In the genomic region with DNA sequence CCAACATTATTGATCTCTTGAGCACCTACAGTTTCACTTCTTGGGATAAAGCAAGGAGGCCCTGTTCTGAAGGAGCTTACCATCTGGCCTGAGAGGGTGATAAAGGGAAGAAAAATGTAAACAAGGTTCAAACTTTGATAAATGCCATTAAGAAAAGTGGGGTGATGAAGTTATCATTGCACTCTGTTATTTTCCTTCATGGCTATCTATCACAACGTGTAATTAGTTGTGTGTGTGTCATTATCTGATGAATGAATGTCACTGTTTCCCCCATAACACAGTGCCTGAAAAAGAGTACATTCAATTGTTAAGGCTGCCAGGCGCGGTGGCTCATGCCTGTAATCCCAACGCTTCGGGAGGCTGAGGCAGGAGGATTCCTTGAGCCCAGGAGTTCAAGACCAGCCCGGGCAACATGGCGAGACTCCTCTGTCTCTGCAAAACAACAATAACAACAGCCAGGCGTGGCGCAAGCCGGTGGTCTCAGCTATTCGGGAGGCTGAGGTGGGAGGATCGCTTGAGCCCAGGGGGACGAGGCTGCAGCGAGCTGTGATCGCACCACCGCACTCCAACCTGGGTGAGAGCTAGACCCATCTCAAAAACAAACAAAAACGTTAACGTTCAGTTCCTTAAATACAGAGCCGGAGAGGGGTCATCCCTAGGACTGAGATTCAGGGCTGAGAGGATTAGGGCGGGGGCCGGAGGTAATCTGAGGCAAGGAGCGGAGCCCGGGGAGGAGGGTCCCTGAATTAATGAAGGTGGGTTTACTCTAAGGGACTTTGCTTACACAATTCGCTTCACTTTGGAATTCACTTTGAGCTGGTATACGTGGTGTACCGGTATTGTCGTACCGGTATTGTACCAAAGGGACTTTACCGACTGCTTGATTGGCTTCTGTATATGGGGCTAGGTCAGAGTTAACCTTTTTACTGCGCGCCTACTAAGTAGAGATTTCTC, we compare ENCODE assay signal across 8 cellular contexts. TPM values are rescaled to one million over a fixed set of nuclear protein-coding genes. Genes with fewer than 3 reads are reported as not detected.
DNase-seq lines count a peak whose midpoint lies in the region; FAIRE-seq and TF ChIP-seq lines count a peak whose summit lies in the region.

No MANE protein-coding gene starts in this region.

- intact Hi-C loops in activated T-helper 2 cell treated with anti-CD3 and anti-CD28 coated beads, Interferon-gamma antibody, Interleukin-2, Interleukin-4, amounts not matched to agents 10 μg/mL and 5 μg/mL and 100 μg/mL, durations not matched to agents 14 hours and 24 hours and 36 hours (cut with micrococcal nuclease) = loop anchor here (5.0 kb wide), 1 partner anchor 40 kb away; the partner anchor contains the start of gene N4BP3

- peak overlapping the region; percentile 90 for H3K27ac Mint-ChIP-seq in T-helper 1 cell treated with Interleukin-12 subunit alpha and Interleukin-12 subunit beta and Interleukin-4 antibody, amounts not matched to agents 30 μg/mL and 1 μg/mL, for 36 hours
- peak overlapping the region; percentile 83 for H3K27ac Mint-ChIP-seq in activated T-helper 2 cell treated with anti-CD3 and anti-CD28 coated beads, Interferon-gamma antibody, Interleukin-2, Interleukin-4, amounts not matched to agents 10 μg/mL and 5 μg/mL and 100 μg/mL, durations not matched to agents 14 hours and 24 hours and 36 hours

- H3K4me3 Mint-ChIP-seq in T-helper 1 cell treated with Interleukin-12 subunit alpha and Interleukin-12 subunit beta and Interleukin-4 antibody, amounts not matched to agents 30 μg/mL and 1 μg/mL, for 36 hours = peak overlapping the region; percentile 97
- peak overlapping the region; percentile 93 for H3K4me3 Mint-ChIP-seq in activated T-helper 2 cell treated with anti-CD3 and anti-CD28 coated beads, Interferon-gamma antibody, Interleukin-2, Interleukin-4, amounts not matched to agents 10 μg/mL and 5 μg/mL and 100 μg/mL, durations not matched to agents 14 hours and 24 hours and 36 hours (ENCODE audit: low read depth)

- peak overlapping the region; percentile 94 for H3K4me2 ChIP-seq in keratinocyte (ENCODE audit: control insufficient read depth, extremely low read depth, insufficient read depth, low read depth, low read length)

- no peaks in the 10 kb centered on the region for H3K27me3 Mint-ChIP-seq in T-helper 1 cell treated with Interleukin-12 subunit alpha and Interleukin-12 subunit beta and Interleukin-4 antibody, amounts not matched to agents 30 μg/mL and 1 μg/mL, for 36 hours (ENCODE audit: low read depth)
- no peaks in the 10 kb centered on the region for H3K27me3 Mint-ChIP-seq in activated T-helper 2 cell treated with anti-CD3 and anti-CD28 coated beads, Interferon-gamma antibody, Interleukin-2, Interleukin-4, amounts not matched to agents 10 μg/mL and 5 μg/mL and 100 μg/mL, durations not matched to agents 14 hours and 24 hours and 36 hours (ENCODE audit: low read depth)

- no peaks in the 10 kb centered on the region for H3K27me3 ChIP-seq in keratinocyte (ENCODE audit: control insufficient read depth, extremely low read depth, insufficient read depth, low read length)

- H3K79me2 ChIP-seq in keratinocyte (ENCODE audit: control insufficient read depth, insufficient read depth, low read length) = peaks cover 23% of the 10 kb centered on the region

- dilution Hi-C loops in keratinocyte (cut with MboI; ENCODE audit: extremely low pct_ligation_motif_present, low sequenced_read_pairs) = no loop called here

- H3K4me3 ChIP-seq in keratinocyte (ENCODE audit: control insufficient read depth in 2 of 3, extremely low read depth in 1 of 3, insufficient read depth in 2 of 3, low read depth in 1 of 3, low read length in 3 of 3) = peak overlapping the region; percentile 63 to 99 (median 97)

- TF ChIP-seq CTCF in keratinocyte (optimal IDR thresholded peaks at IDR 0.05 in 1 of 3, IDR thresholded peaks at IDR 0.05 in 1 of 3, conservative IDR thresholded peaks at IDR 0.05 in 1 of 3; ENCODE audit: extremely low read depth in 1 of 3, insufficient read depth in 2 of 3, low read length in 3 of 3) = no peak

- H2AFZ ChIP-seq in keratinocyte (ENCODE audit: control insufficient read depth, low read length) = peak overlapping the region; percentile 76

- H4K20me1 ChIP-seq in keratinocyte (ENCODE audit: control insufficient read depth, extremely low read depth, insufficient read depth, low read length) = no peaks in the 10 kb centered on the region

- peaks cover 24 to 30% of the 10 kb centered on the region in 2 experiments for H3K36me3 ChIP-seq in keratinocyte (ENCODE audit: control insufficient read depth in 2 of 2, extremely low read depth in 1 of 2, insufficient read depth in 2 of 2, low read length in 2 of 2)

- FAIRE-seq in keratinocyte (lab: Jason Lieb, UNC) = peak; percentile 29

- H3K4me1 Mint-ChIP-seq in T-helper 1 cell treated with Interleukin-12 subunit alpha and Interleukin-12 subunit beta and Interleukin-4 antibody, amounts not matched to agents 30 μg/mL and 1 μg/mL, for 36 hours (ENCODE audit: low read depth) = peaks cover 38% of the 10 kb centered on the region
- H3K4me1 Mint-ChIP-seq in activated T-helper 2 cell treated with anti-CD3 and anti-CD28 coated beads, Interferon-gamma antibody, Interleukin-2, Interleukin-4, amounts not matched to agents 10 μg/mL and 5 μg/mL and 100 μg/mL, durations not matched to agents 14 hours and 24 hours and 36 hours (ENCODE audit: low read depth) = peaks cover 33% of the 10 kb centered on the region

- H3K9me1 ChIP-seq in keratinocyte (ENCODE audit: control insufficient read depth, extremely low read depth, insufficient read depth, low read length) = no peaks in the 10 kb centered on the region

- no peaks in the 10 kb centered on the region for H3K9me3 Mint-ChIP-seq in T-helper 1 cell treated with Interleukin-12 subunit alpha and Interleukin-12 subunit beta and Interleukin-4 antibody, amounts not matched to agents 30 μg/mL and 1 μg/mL, for 36 hours
- no peaks in the 10 kb centered on the region for H3K9me3 Mint-ChIP-seq in activated T-helper 2 cell treated with anti-CD3 and anti-CD28 coated beads, Interferon-gamma antibody, Interleukin-2, Interleukin-4, amounts not matched to agents 10 μg/mL and 5 μg/mL and 100 μg/mL, durations not matched to agents 14 hours and 24 hours and 36 hours

- H3K27ac ChIP-seq in keratinocyte (ENCODE audit: control insufficient read depth, insufficient read depth, low read length) (peak overlapping the region; percentile 76), substantia nigra (ENCODE audit: low read depth, low read length, poor library complexity, severe bottlenecking) (peak overlapping the region; percentile 27)

- H3K9ac ChIP-seq in keratinocyte (ENCODE audit: control insufficient read depth, extremely low read depth, insufficient read depth, low read length) = peak overlapping the region; percentile 92

- peaks cover 20% of the 10 kb centered on the region for H3K36me3 Mint-ChIP-seq in T-helper 1 cell treated with Interleukin-12 subunit alpha and Interleukin-12 subunit beta and Interleukin-4 antibody, amounts not matched to agents 30 μg/mL and 1 μg/mL, for 36 hours (ENCODE audit: low read depth)
- peaks cover 52% of the 10 kb centered on the region for H3K36me3 Mint-ChIP-seq in activated T-helper 2 cell treated with anti-CD3 and anti-CD28 coated beads, Interferon-gamma antibody, Interleukin-2, Interleukin-4, amounts not matched to agents 10 μg/mL and 5 μg/mL and 100 μg/mL, durations not matched to agents 14 hours and 24 hours and 36 hours (ENCODE audit: low read depth)

- H3K9me3 ChIP-seq in keratinocyte (ENCODE audit: control insufficient read depth, low read depth, low read length) = no peaks in the 10 kb centered on the region

- no peak for DNase-seq in T-helper 1 cell
- no peak for DNase-seq in activated T-helper 2 cell treated with anti-CD3 and anti-CD28 coated beads, Interferon-gamma antibody, Interleukin-2, Interleukin-4, amounts not matched to agents 10 μg/mL and 5 μg/mL and 100 μg/mL, durations not matched to agents 14 hours and 24 hours and 36 hours (ENCODE audit: low spot score)
- DNase-seq in keratinocyte (ENCODE audit: low read depth, low spot score) = no peak
- DNase-seq in substantia nigra (lab: John Stamatoyannopoulos, UW) = no peak
- no peak for DNase-seq in NCI-H345 treated with DMSO at 0.1 percent for 48 hours (lab: John Stamatoyannopoulos, UW; ENCODE audit: unreplicated experiment)
- no peak for DNase-seq in SKM-1 treated with dmso at 0.1 percent for 144 hours (lab: John Stamatoyannopoulos, UW; ENCODE audit: unreplicated experiment)
- DNase-seq in activated effector memory CD4-positive, alpha-beta T cell treated with Interleukin-2 at 50 U/mL for 16 hours = no peak

- H3K4me1 ChIP-seq in keratinocyte (ENCODE audit: control insufficient read depth, extremely low read depth, insufficient read depth, low read length) = peaks cover 10% of the 10 kb centered on the region

RNA-seq across cellular contexts. Expression of gene NHP2, which starts 0.9 kb away (rescaled TPM):
- 221 and 228 TPM in 2 replicates for total RNA-seq in activated T-helper 2 cell treated with anti-CD3 and anti-CD28 coated beads, Interferon-gamma antibody, Interleukin-2, Interleukin-4, amounts not matched to agents 10 μg/mL and 5 μg/mL and 100 μg/mL, durations not matched to agents 14 hours and 24 hours and 36 hours
- polyA plus RNA-seq in keratinocyte = 144 to 186 TPM (median 175 TPM) in 3 replicates
- 55.0 TPM for polyA plus RNA-seq in keratinocyte (2011; ENCODE audit: low read depth)
- polyA plus RNA-seq in keratinocyte (2011; cell fraction: cytosol; rRNA removed) = 161 and 229 TPM in 2 replicates
- polyA plus RNA-seq in keratinocyte (2011; cell fraction: nucleus; rRNA removed) = 73.0 and 74.2 TPM in 2 replicates
- 154 and 229 TPM in 2 replicates for polyA plus RNA-seq in keratinocyte (2012; ENCODE audit: low replicate concordance)
- polyA minus RNA-seq in keratinocyte = 63.5 to 87.2 TPM (median 78.0 TPM) in 3 replicates
- 167 TPM for polyA minus RNA-seq in keratinocyte (2011; cell fraction: cytosol; rRNA and poly(A)+ RNA removed)
- 22.8 and 23.2 TPM in 2 replicates for polyA minus RNA-seq in keratinocyte (2011; cell fraction: nucleus; rRNA and poly(A)+ RNA removed)

RNA-seq across cellular contexts. Expression of gene RMND5B, which starts 22.0 kb away (rescaled TPM):
- total RNA-seq in activated T-helper 2 cell treated with anti-CD3 and anti-CD28 coated beads, Interferon-gamma antibody, Interleukin-2, Interleukin-4, amounts not matched to agents 10 μg/mL and 5 μg/mL and 100 μg/mL, durations not matched to agents 14 hours and 24 hours and 36 hours = 29.3 and 31.6 TPM in 2 replicates
- 15.5 to 20.2 TPM (median 15.8 TPM) in 3 replicates for polyA plus RNA-seq in keratinocyte
- polyA plus RNA-seq in keratinocyte (2011; ENCODE audit: low read depth) = 22.2 TPM
- 12.3 and 16.5 TPM in 2 replicates for polyA plus RNA-seq in keratinocyte (2011; cell fraction: cytosol; rRNA removed)
- 24.9 and 27.3 TPM in 2 replicates for polyA plus RNA-seq in keratinocyte (2011; cell fraction: nucleus; rRNA removed)
- 13.7 and 27.7 TPM in 2 replicates for polyA plus RNA-seq in keratinocyte (2012; ENCODE audit: low replicate concordance)
- 14.9 to 21.6 TPM (median 17.6 TPM) in 3 replicates for polyA minus RNA-seq in keratinocyte
- polyA minus RNA-seq in keratinocyte (2011; cell fraction: cytosol; rRNA and poly(A)+ RNA removed) = 10.0 TPM
- polyA minus RNA-seq in keratinocyte (2011; cell fraction: nucleus; rRNA and poly(A)+ RNA removed) = 9.2 and 11.3 TPM in 2 replicates

RNA-seq across cellular contexts. Expression of gene GMCL2, which starts 34.4 kb away (rescaled TPM):
- not detected in 2 replicates for total RNA-seq in activated T-helper 2 cell treated with anti-CD3 and anti-CD28 coated beads, Interferon-gamma antibody, Interleukin-2, Interleukin-4, amounts not matched to agents 10 μg/mL and 5 μg/mL and 100 μg/mL, durations not matched to agents 14 hours and 24 hours and 36 hours
- polyA plus RNA-seq in keratinocyte = not detected in 3 replicates
- polyA plus RNA-seq in keratinocyte (2011; ENCODE audit: low read depth) = not detected
- polyA plus RNA-seq in keratinocyte (2011; cell fraction: cytosol; rRNA removed) = not detected in 2 replicates
- polyA plus RNA-seq in keratinocyte (2011; cell fraction: nucleus; rRNA removed) = not detected in 2 replicates
- not detected in 2 replicates for polyA plus RNA-seq in keratinocyte (2012; ENCODE audit: low replicate concordance)
- not detected in 3 replicates for polyA minus RNA-seq in keratinocyte
- polyA minus RNA-seq in keratinocyte (2011; cell fraction: cytosol; rRNA and poly(A)+ RNA removed) = not detected
- not detected in 2 replicates for polyA minus RNA-seq in keratinocyte (2011; cell fraction: nucleus; rRNA and poly(A)+ RNA removed)

RNA-seq across cellular contexts. Expression of gene N4BP3, which starts 39.4 kb away (rescaled TPM):
- 3.3 and 3.4 TPM in 2 replicates for total RNA-seq in activated T-helper 2 cell treated with anti-CD3 and anti-CD28 coated beads, Interferon-gamma antibody, Interleukin-2, Interleukin-4, amounts not matched to agents 10 μg/mL and 5 μg/mL and 100 μg/mL, durations not matched to agents 14 hours and 24 hours and 36 hours
- 1.0 to 1.9 TPM (median 1.3 TPM) in 3 replicates for polyA plus RNA-seq in keratinocyte
- 0.99 TPM for polyA plus RNA-seq in keratinocyte (2011; ENCODE audit: low read depth)
- 0.77 and 1.4 TPM in 2 replicates for polyA plus RNA-seq in keratinocyte (2011; cell fraction: cytosol; rRNA removed)
- polyA plus RNA-seq in keratinocyte (2011; cell fraction: nucleus; rRNA removed) = 2.6 and 3.3 TPM in 2 replicates
- 1.9 TPM in 2 replicates for polyA plus RNA-seq in keratinocyte (2012; ENCODE audit: low replicate concordance)
- polyA minus RNA-seq in keratinocyte = 1.1 to 2.8 TPM (median 1.4 TPM) in 3 replicates
- polyA minus RNA-seq in keratinocyte (2011; cell fraction: cytosol; rRNA and poly(A)+ RNA removed) = 3.6 TPM
- 2.0 and 2.2 TPM in 2 replicates for polyA minus RNA-seq in keratinocyte (2011; cell fraction: nucleus; rRNA and poly(A)+ RNA removed)

RNA-seq across cellular contexts. Expression of gene HNRNPAB, which starts 51.6 kb away (rescaled TPM):
- 393 and 403 TPM in 2 replicates for total RNA-seq in activated T-helper 2 cell treated with anti-CD3 and anti-CD28 coated beads, Interferon-gamma antibody, Interleukin-2, Interleukin-4, amounts not matched to agents 10 μg/mL and 5 μg/mL and 100 μg/mL, durations not matched to agents 14 hours and 24 hours and 36 hours
- 102 to 161 TPM (median 146 TPM) in 3 replicates for polyA plus RNA-seq in keratinocyte
- 142 TPM for polyA plus RNA-seq in keratinocyte (2011; ENCODE audit: low read depth)
- 106 and 125 TPM in 2 replicates for polyA plus RNA-seq in keratinocyte (2011; cell fraction: cytosol; rRNA removed)
- 105 and 124 TPM in 2 replicates for polyA plus RNA-seq in keratinocyte (2011; cell fraction: nucleus; rRNA removed)
- 98.8 and 167 TPM in 2 replicates for polyA plus RNA-seq in keratinocyte (2012; ENCODE audit: low replicate concordance)
- polyA minus RNA-seq in keratinocyte = 37.9 to 59.2 TPM (median 53.2 TPM) in 3 replicates
- polyA minus RNA-seq in keratinocyte (2011; cell fraction: cytosol; rRNA and poly(A)+ RNA removed) = 85.0 TPM
- polyA minus RNA-seq in keratinocyte (2011; cell fraction: nucleus; rRNA and poly(A)+ RNA removed) = 24.6 and 33.4 TPM in 2 replicates
